In genomic region chr17:49571764-49572163, GRCh38 we compare ENCODE assay signal across 15 cellular contexts. TPM values are rescaled to one million over a fixed set of nuclear protein-coding genes. Genes with fewer than 3 reads are reported as not detected.
"Had no signal": no experiment of that assay in that cellular context is flagged by ENCODE, and none has a peak within 500 bp of the region (broad histone marks: within the 10 kb centered on the region; RNA-seq: fewer than 3 reads in every experiment).

No MANE protein-coding gene starts in this region.

- H3K9me3 Mint-ChIP-seq: activated CD8-positive, alpha-beta T cell treated with anti-CD3 and anti-CD28 coated beads for 36 hours; activated naive CD8-positive, alpha-beta T cell treated with anti-CD3 and anti-CD28 coated beads, Interleukin-2, amount 10 ng/mL, durations not matched to agents 7 days and 5 days; activated T-cell treated with anti-CD3 and anti-CD28 coated beads, Interleukin-2, amount 50 U/mL, for 4 hours; stimulated activated naive CD8-positive, alpha-beta T cell treated with anti-CD3 and anti-CD28 coated beads, Interleukin-15, amount 100 ng/mL, for 72 hours; T-cell had no signal

- H3K4me3 Mint-ChIP-seq: activated CD8-positive, alpha-beta T cell treated with anti-CD3 and anti-CD28 coated beads for 36 hours; activated naive CD8-positive, alpha-beta T cell treated with anti-CD3 and anti-CD28 coated beads, Interleukin-2, amount 10 ng/mL, durations not matched to agents 7 days and 5 days; activated T-cell treated with anti-CD3 and anti-CD28 coated beads, Interleukin-2, amount 50 U/mL, for 4 hours; stimulated activated naive CD8-positive, alpha-beta T cell treated with anti-CD3 and anti-CD28 coated beads, Interleukin-15, amount 100 ng/mL, for 72 hours had no signal

- H3K36me3 Mint-ChIP-seq: activated naive CD8-positive, alpha-beta T cell treated with anti-CD3 and anti-CD28 coated beads, Interleukin-2, amount 10 ng/mL, durations not matched to agents 7 days and 5 days; T-cell had no signal

- ATAC-seq: activated CD8-positive, alpha-beta T cell treated with anti-CD3 and anti-CD28 coated beads for 36 hours; activated T-cell treated with anti-CD3 and anti-CD28 coated beads, Interleukin-2, amount 50 U/mL, for 4 hours; left cardiac atrium; stimulated activated naive CD8-positive, alpha-beta T cell treated with anti-CD3 and anti-CD28 coated beads, Interleukin-15, amount 100 ng/mL, for 72 hours; T-cell had no signal

- H3K27ac Mint-ChIP-seq: activated CD8-positive, alpha-beta T cell treated with anti-CD3 and anti-CD28 coated beads for 36 hours; activated naive CD8-positive, alpha-beta T cell treated with anti-CD3 and anti-CD28 coated beads, Interleukin-2, amount 10 ng/mL, durations not matched to agents 7 days and 5 days; progenitor cell of endocrine pancreas; stimulated activated naive CD8-positive, alpha-beta T cell treated with anti-CD3 and anti-CD28 coated beads, Interleukin-15, amount 100 ng/mL, for 72 hours; T-cell had no signal

- DNase-seq: activated CD4-positive, alpha-beta T cell treated with anti-CD3 and anti-CD28 coated beads for 4 hours; activated CD8-positive, alpha-beta T cell treated with anti-CD3 and anti-CD28 coated beads for 36 hours; activated gamma-delta T cell treated with Interleukin-2 at 50 U/mL for 16 hours; activated T-cell treated with anti-CD3 and anti-CD28 coated beads, Interleukin-2, amount 50 U/mL, for 4 hours; anterior cingulate cortex; erythroblast; left cardiac atrium; midbrain; stimulated activated CD4-positive, alpha-beta T cell treated with anti-CD3 and anti-CD28 coated beads, Interleukin-4, amount 100 ng/mL, for 4 hours; stimulated activated naive CD8-positive, alpha-beta T cell treated with anti-CD3 and anti-CD28 coated beads, Interleukin-15, amount 100 ng/mL, for 72 hours; T-cell; testis had no signal

RNA-seq across cellular contexts. Expression of gene NXPH3, which starts 3.9 kb away (rescaled TPM):
- total RNA-seq: myocyte, T-cell had no signal
